Comparison of ENCODE assay signal across 1 cellular context in the genomic region with DNA sequence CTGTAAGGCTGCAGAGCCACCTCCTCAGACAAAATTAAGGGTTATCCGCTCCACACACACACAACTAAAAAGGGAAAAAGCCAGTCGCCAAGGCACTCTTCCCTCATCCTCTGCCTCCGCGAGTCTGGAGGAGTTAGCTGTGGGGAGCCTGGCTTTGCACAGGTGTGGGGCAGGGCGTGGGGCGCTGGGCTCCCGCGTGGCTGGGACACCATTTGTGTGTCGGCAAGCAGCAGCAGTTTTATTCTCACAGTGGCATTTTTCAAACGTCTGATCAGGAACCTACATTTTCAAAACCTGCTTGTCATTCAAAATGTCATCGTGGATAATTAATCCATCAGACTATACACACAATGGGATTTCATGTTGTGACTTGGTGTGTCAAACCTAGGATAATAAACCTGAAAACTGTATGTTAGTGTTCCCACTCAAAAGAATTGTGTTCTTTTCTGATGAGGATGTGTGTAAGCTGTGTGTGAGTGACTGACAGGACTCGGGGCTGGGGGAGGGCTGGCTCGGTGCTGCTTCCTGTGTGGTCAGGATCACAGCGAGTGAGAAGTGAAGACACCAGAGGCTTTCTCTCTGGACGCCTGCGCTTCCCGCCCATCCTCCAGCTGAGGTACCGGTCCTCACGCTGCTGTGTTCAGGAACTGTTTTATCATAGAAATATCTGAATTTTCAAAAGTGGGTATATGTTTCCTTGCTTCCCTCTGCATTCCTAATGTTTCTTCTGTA.
TF ChIP-seq lines count a peak whose summit lies in the region.

No MANE protein-coding gene starts in this region.

TF ChIP-seq in GM12878, 131 proteins besides CTCF, POLR2A, EP300 and RAD21 (continued from another document):
- TF ChIP-seq BHLHE40 (IDR thresholded peaks at IDR 0.05; ENCODE audit: borderline replicate concordance in 1 of 2, low read depth in 2 of 2, low read length in 1 of 2) (peak in 1 of 2 experiments; percentile 15; a peak in 1 of 4 replicates), RUNX3 (IDR thresholded peaks at IDR 0.05; ENCODE audit: low read length) (peak; percentile 90), RCOR1 (conservative IDR thresholded peaks at IDR 0.05; ENCODE audit: low read depth, low read length) (no peak), NRF1 (conservative IDR thresholded peaks at IDR 0.05; ENCODE audit: low read depth, low read length) (no peak), HDGF (IDR thresholded peaks at IDR 0.05) (no peak), EGR1 (IDR thresholded peaks at IDR 0.05; ENCODE audit: borderline replicate concordance in 1 of 2, low read depth in 2 of 2, low read length in 2 of 2) (no peak), ETV6 (conservative IDR thresholded peaks at IDR 0.05 in 1 of 2, IDR thresholded peaks at IDR 0.05 in 1 of 2; ENCODE audit: borderline replicate concordance in 1 of 2, low read depth in 1 of 2) (peak in 1 of 2 experiments; percentile 26; a peak in 1 of 4 replicates), PAX5 (IDR thresholded peaks at IDR 0.05; ENCODE audit: borderline replicate concordance, low read depth, low read length) (0 out of 2 replicates have a peak, but pooled peaks have one; percentile 40), EZH2 (IDR thresholded peaks at IDR 0.05; ENCODE audit: borderline replicate concordance, control insufficient read depth, low read depth, low read length) (no peak), LARP7 (IDR thresholded peaks at IDR 0.05) (no peak)
- TF ChIP-seq, protein P1, sequence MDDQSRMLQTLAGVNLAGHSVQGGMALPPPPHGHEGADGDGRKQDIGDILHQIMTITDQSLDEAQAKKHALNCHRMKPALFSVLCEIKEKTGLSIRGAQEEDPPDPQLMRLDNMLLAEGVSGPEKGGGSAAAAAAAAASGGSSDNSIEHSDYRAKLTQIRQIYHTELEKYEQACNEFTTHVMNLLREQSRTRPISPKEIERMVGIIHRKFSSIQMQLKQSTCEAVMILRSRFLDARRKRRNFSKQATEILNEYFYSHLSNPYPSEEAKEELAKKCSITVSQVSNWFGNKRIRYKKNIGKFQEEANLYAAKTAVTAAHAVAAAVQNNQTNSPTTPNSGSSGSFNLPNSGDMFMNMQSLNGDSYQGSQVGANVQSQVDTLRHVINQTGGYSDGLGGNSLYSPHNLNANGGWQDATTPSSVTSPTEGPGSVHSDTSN (IDR thresholded peaks at IDR 0.05; ENCODE audit: insufficient replicate concordance, low read depth, low read length): peak; percentile 90
